Comparison of ENCODE assay signal across 20 cellular contexts in genomic region chr16:72112452-72112792, GRCh38. TPM values are rescaled to one million over a fixed set of nuclear protein-coding genes. Genes with fewer than 3 reads are reported as not detected.
DNase-seq lines count a peak whose midpoint lies in the region; ATAC-seq and TF ChIP-seq lines count a peak whose summit lies in the region.
"Had no signal": no experiment of that assay in that cellular context is flagged by ENCODE, and none has a peak within 500 bp of the region (broad histone marks: within the 10 kb centered on the region; RNA-seq: fewer than 3 reads in every experiment).

No MANE protein-coding gene starts in this region.

- intact Hi-C loops in MCF 10A (cut with micrococcal nuclease): no loop called here

- H3K27me3 ChIP-seq in neural progenitor cell: no peaks in the 10 kb centered on the region
- H3K27me3 ChIP-seq: SJCRH30 had no signal

- H3K9me3 ChIP-seq in neural progenitor cell (ENCODE audit: low read depth): no peaks in the 10 kb centered on the region
- H3K9me3 ChIP-seq: SJCRH30 had no signal

- POLR2A ChIA-PET in MCF 10A (lab: Yijun Ruan, JAX): no interaction called here
- POLR2A ChIA-PET in activated CD4-positive, alpha-beta memory T cell treated with anti-CD3 and anti-CD28 coated beads, Interleukin-2, amount 10 ng/mL, durations not matched to agents 7 days and 5 days (lab: Charles Lee): no interaction called here

- H4K20me1 ChIP-seq in neural progenitor cell (ENCODE audit: low read depth): no peaks in the 10 kb centered on the region

- CTCF ChIA-PET in MCF 10A (lab: Yijun Ruan, JAX): interaction anchor here (1.2 kb wide), 1 partner anchor 13 kb away, joined by 4 read pairs; no protein-coding TSS in a partner anchor
- CTCF ChIA-PET in activated CD4-positive, alpha-beta memory T cell treated with anti-CD3 and anti-CD28 coated beads, Interleukin-2, amount 10 ng/mL, durations not matched to agents 7 days and 5 days (lab: Charles Lee): no interaction called here

- DNase-seq in activated CD8-positive, alpha-beta memory T cell treated with anti-CD3 and anti-CD28 coated beads, Interleukin-2, amount 50 U/mL, for 48 hours: peak; percentile 45
- no peak for DNase-seq in activated CD8-positive, alpha-beta memory T cell treated with anti-CD3 and anti-CD28 coated beads for 24 hours
- DNase-seq in MCF 10A (ENCODE audit: unreplicated experiment) (no peak), neural progenitor cell (ENCODE audit: low spot score) (no peak), pons (ENCODE audit: low spot score) (no peak), kidney tubule cell (ENCODE audit: low spot score) (no peak)
- DNase-seq in activated CD4-positive, alpha-beta memory T cell treated with anti-CD3 and anti-CD28 coated beads, Interleukin-2, amount 10 ng/mL, durations not matched to agents 7 days and 5 days: no peak
- DNase-seq: CD4-positive, CD25-positive, alpha-beta regulatory T cell; DMS153; DND-41; NCI-H1092 treated with DMSO at 0.1 percent for 48 hours; NCI-H1436 treated with DMSO at 0.1 percent for 48 hours; NCI-H187 treated with DMSO at 0.1 percent for 48 hours; NCI-H446; NCI-H524 treated with DMSO at 0.1 percent for 48 hours; NCI-H774; SJCRH30 had no signal

- peaks cover 60% of the 10 kb centered on the region for H3K36me3 Mint-ChIP-seq in MCF 10A (ENCODE audit: insufficient read depth, unreplicated experiment)
- H3K36me3 Mint-ChIP-seq in neural progenitor cell: peaks cover 33% of the 10 kb centered on the region
- peaks cover 57% of the 10 kb centered on the region for H3K36me3 Mint-ChIP-seq in activated CD4-positive, alpha-beta memory T cell treated with anti-CD3 and anti-CD28 coated beads, Interleukin-2, amount 10 ng/mL, durations not matched to agents 7 days and 5 days (ENCODE audit: low read depth)

- BruUV-seq in MCF 10A (replicated peaks; lab: Mats Ljungman, UMichigan): TSS peak; percentile 58

- no peak for ATAC-seq in HG02623 (IDR thresholded peaks at IDR 0.05; ENCODE audit: unreplicated experiment)

- H3K9me3 Mint-ChIP-seq in MCF 10A (ENCODE audit: unreplicated experiment) (no peaks in the 10 kb centered on the region), neural progenitor cell (no peaks in the 10 kb centered on the region)
- no peaks in the 10 kb centered on the region for H3K9me3 Mint-ChIP-seq in activated CD4-positive, alpha-beta memory T cell treated with anti-CD3 and anti-CD28 coated beads, Interleukin-2, amount 10 ng/mL, durations not matched to agents 7 days and 5 days
- H3K9me3 Mint-ChIP-seq: IgD-negative memory B cell had no signal

- no peak overlapping the region for H3K9ac ChIP-seq in neural progenitor cell

- H3K27me3 Mint-ChIP-seq in MCF 10A (ENCODE audit: insufficient read depth, unreplicated experiment) (no peaks in the 10 kb centered on the region), neural progenitor cell (ENCODE audit: insufficient read depth, low read depth) (no peaks in the 10 kb centered on the region)
- H3K27me3 Mint-ChIP-seq in activated CD4-positive, alpha-beta memory T cell treated with anti-CD3 and anti-CD28 coated beads, Interleukin-2, amount 10 ng/mL, durations not matched to agents 7 days and 5 days: no peaks in the 10 kb centered on the region
- H3K27me3 Mint-ChIP-seq: CD4-positive, CD25-positive, alpha-beta regulatory T cell; IgD-negative memory B cell had no signal

- H2AFZ ChIP-seq in neural progenitor cell (replicated peaks): no peak overlapping the region

- peak overlapping the region; percentile 37 for H3K27ac ChIP-seq in neural progenitor cell
- H3K27ac ChIP-seq: 22Rv1, SJCRH30 had no signal

- H3K36me3 ChIP-seq in neural progenitor cell: no peaks in the 10 kb centered on the region

- H3K4me3 Mint-ChIP-seq in MCF 10A (ENCODE audit: unreplicated experiment) (no peak overlapping the region), neural progenitor cell (no peak overlapping the region)
- H3K4me3 Mint-ChIP-seq in activated CD4-positive, alpha-beta memory T cell treated with anti-CD3 and anti-CD28 coated beads, Interleukin-2, amount 10 ng/mL, durations not matched to agents 7 days and 5 days: no peak overlapping the region
- H3K4me3 Mint-ChIP-seq: CD4-positive, CD25-positive, alpha-beta regulatory T cell; IgD-negative memory B cell had no signal

- no peaks in the 10 kb centered on the region for H3K79me2 ChIP-seq in neural progenitor cell (ENCODE audit: low read depth)

- no peak overlapping the region for H3K4me3 ChIP-seq in neural progenitor cell
- H3K4me3 ChIP-seq: SJCRH30 had no signal

- no peaks in the 10 kb centered on the region for H3K4me1 Mint-ChIP-seq in MCF 10A (ENCODE audit: insufficient read depth, unreplicated experiment)
- peaks cover 11% of the 10 kb centered on the region for H3K4me1 Mint-ChIP-seq in neural progenitor cell
- H3K4me1 Mint-ChIP-seq in activated CD4-positive, alpha-beta memory T cell treated with anti-CD3 and anti-CD28 coated beads, Interleukin-2, amount 10 ng/mL, durations not matched to agents 7 days and 5 days: no peaks in the 10 kb centered on the region
- H3K4me1 Mint-ChIP-seq: CD4-positive, CD25-positive, alpha-beta regulatory T cell had no signal

- H3F3A ChIP-seq in neural progenitor cell (ENCODE audit: low read depth): no peaks in the 10 kb centered on the region

- no peak overlapping the region for H3K27ac Mint-ChIP-seq in MCF 10A (ENCODE audit: low read depth, unreplicated experiment)
- no peak overlapping the region for H3K27ac Mint-ChIP-seq in neural progenitor cell
- no peak overlapping the region for H3K27ac Mint-ChIP-seq in activated CD4-positive, alpha-beta memory T cell treated with anti-CD3 and anti-CD28 coated beads, Interleukin-2, amount 10 ng/mL, durations not matched to agents 7 days and 5 days
- H3K27ac Mint-ChIP-seq: CD4-positive, CD25-positive, alpha-beta regulatory T cell; IgD-negative memory B cell had no signal

- TF ChIP-seq CTCF in MCF 10A (IDR thresholded peaks at IDR 0.05; ENCODE audit: unreplicated experiment) (no peak), neural progenitor cell (IDR thresholded peaks at IDR 0.05) (no peak)

- H3K4me2 ChIP-seq in neural progenitor cell: no peak overlapping the region

- H3K4me1 ChIP-seq in neural progenitor cell: no peaks in the 10 kb centered on the region
- H3K4me1 ChIP-seq: SJCRH30 had no signal

RNA-seq across cellular contexts. Expression of gene DHX38, which starts 18.8 kb away (rescaled TPM):
- total RNA-seq in MCF 10A (2022) (65.2 and 75.2 TPM in 2 replicates), neural progenitor cell (ENCODE audit: low replicate concordance) (31.6 and 53.2 TPM in 2 replicates)
- 10 to 100 TPM; 70.2 to 70.7 TPM for total RNA-seq in activated CD4-positive, alpha-beta memory T cell treated with anti-CD3 and anti-CD28 coated beads, Interleukin-2, amount 10 ng/mL, durations not matched to agents 7 days and 5 days

RNA-seq across cellular contexts. Expression of gene TXNL4B, which starts 19.0 kb away (rescaled TPM):
- total RNA-seq in MCF 10A (2022) (17.4 and 18.6 TPM in 2 replicates), neural progenitor cell (ENCODE audit: low replicate concordance) (12.0 and 23.4 TPM in 2 replicates)
- 10 to 100 TPM; 15.3 to 16.2 TPM for total RNA-seq in activated CD4-positive, alpha-beta memory T cell treated with anti-CD3 and anti-CD28 coated beads, Interleukin-2, amount 10 ng/mL, durations not matched to agents 7 days and 5 days

RNA-seq across cellular contexts. Expression of gene HPR, which starts 49.4 kb away (rescaled TPM):
- not detected in 2 replicates for total RNA-seq in MCF 10A (2022)
- 0.37 TPM in 1 of 2 replicates, not detected in the other for total RNA-seq in neural progenitor cell (ENCODE audit: low replicate concordance)
- not detected for total RNA-seq in activated CD4-positive, alpha-beta memory T cell treated with anti-CD3 and anti-CD28 coated beads, Interleukin-2, amount 10 ng/mL, durations not matched to agents 7 days and 5 days
- total RNA-seq: CD4-positive, CD25-positive, alpha-beta regulatory T cell; SJCRH30 had no signal

RNA-seq across cellular contexts. Expression of gene HP, which starts 58.1 kb away (rescaled TPM):
- total RNA-seq in MCF 10A (2022) (not detected in 2 replicates), neural progenitor cell (ENCODE audit: low replicate concordance) (not detected in 2 replicates)
- not detected for total RNA-seq in activated CD4-positive, alpha-beta memory T cell treated with anti-CD3 and anti-CD28 coated beads, Interleukin-2, amount 10 ng/mL, durations not matched to agents 7 days and 5 days
- total RNA-seq: CD4-positive, CD25-positive, alpha-beta regulatory T cell; SJCRH30 had no signal

RNA-seq across cellular contexts. Expression of gene PMFBP1, which starts 59.5 kb away (rescaled TPM):
- total RNA-seq in MCF 10A (2022): 1.4 TPM in 2 replicates
- 0.96 and 12.8 TPM in 2 replicates for total RNA-seq in neural progenitor cell (ENCODE audit: low replicate concordance)
- total RNA-seq in activated CD4-positive, alpha-beta memory T cell treated with anti-CD3 and anti-CD28 coated beads, Interleukin-2, amount 10 ng/mL, durations not matched to agents 7 days and 5 days: 1 to 10 TPM; 1.5 to 1.8 TPM
